Comparison of ENCODE assay signal across 1 cellular context in genomic region chr3:126100688-126101301, GRCh38.
TF ChIP-seq lines count a peak whose summit lies in the region.

No MANE protein-coding gene starts in this region.

TF ChIP-seq in GM23338, 12 proteins besides CTCF, POLR2A, EP300 and RAD21 (continued from another document):
- TF ChIP-seq, protein P1, sequence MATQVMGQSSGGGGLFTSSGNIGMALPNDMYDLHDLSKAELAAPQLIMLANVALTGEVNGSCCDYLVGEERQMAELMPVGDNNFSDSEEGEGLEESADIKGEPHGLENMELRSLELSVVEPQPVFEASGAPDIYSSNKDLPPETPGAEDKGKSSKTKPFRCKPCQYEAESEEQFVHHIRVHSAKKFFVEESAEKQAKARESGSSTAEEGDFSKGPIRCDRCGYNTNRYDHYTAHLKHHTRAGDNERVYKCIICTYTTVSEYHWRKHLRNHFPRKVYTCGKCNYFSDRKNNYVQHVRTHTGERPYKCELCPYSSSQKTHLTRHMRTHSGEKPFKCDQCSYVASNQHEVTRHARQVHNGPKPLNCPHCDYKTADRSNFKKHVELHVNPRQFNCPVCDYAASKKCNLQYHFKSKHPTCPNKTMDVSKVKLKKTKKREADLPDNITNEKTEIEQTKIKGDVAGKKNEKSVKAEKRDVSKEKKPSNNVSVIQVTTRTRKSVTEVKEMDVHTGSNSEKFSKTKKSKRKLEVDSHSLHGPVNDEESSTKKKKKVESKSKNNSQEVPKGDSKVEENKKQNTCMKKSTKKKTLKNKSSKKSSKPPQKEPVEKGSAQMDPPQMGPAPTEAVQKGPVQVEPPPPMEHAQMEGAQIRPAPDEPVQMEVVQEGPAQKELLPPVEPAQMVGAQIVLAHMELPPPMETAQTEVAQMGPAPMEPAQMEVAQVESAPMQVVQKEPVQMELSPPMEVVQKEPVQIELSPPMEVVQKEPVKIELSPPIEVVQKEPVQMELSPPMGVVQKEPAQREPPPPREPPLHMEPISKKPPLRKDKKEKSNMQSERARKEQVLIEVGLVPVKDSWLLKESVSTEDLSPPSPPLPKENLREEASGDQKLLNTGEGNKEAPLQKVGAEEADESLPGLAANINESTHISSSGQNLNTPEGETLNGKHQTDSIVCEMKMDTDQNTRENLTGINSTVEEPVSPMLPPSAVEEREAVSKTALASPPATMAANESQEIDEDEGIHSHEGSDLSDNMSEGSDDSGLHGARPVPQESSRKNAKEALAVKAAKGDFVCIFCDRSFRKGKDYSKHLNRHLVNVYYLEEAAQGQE (IDR thresholded peaks at IDR 0.05; ENCODE audit: unreplicated experiment) = no peak
- TF ChIP-seq, protein P2, sequence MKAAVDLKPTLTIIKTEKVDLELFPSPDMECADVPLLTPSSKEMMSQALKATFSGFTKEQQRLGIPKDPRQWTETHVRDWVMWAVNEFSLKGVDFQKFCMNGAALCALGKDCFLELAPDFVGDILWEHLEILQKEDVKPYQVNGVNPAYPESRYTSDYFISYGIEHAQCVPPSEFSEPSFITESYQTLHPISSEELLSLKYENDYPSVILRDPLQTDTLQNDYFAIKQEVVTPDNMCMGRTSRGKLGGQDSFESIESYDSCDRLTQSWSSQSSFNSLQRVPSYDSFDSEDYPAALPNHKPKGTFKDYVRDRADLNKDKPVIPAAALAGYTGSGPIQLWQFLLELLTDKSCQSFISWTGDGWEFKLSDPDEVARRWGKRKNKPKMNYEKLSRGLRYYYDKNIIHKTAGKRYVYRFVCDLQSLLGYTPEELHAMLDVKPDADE (IDR thresholded peaks at IDR 0.05) = no peak
- TF ChIP-seq CREB1 (CRISPR knock-in tag; IDR thresholded peaks at IDR 0.05; ENCODE audit: low read depth) (no peak), STAT1 (IDR thresholded peaks at IDR 0.05; ENCODE audit: unreplicated experiment) (no peak), EZH2 (IDR thresholded peaks at IDR 0.05; ENCODE audit: low read depth, unreplicated experiment) (no peak), POLR2AphosphoS5 (IDR thresholded peaks at IDR 0.05; ENCODE audit: low read depth) (no peak), JUNB (IDR thresholded peaks at IDR 0.05; ENCODE audit: unreplicated experiment) (no peak)
